Comparison of ENCODE assay signal across 9 cellular contexts in the genomic region with DNA sequence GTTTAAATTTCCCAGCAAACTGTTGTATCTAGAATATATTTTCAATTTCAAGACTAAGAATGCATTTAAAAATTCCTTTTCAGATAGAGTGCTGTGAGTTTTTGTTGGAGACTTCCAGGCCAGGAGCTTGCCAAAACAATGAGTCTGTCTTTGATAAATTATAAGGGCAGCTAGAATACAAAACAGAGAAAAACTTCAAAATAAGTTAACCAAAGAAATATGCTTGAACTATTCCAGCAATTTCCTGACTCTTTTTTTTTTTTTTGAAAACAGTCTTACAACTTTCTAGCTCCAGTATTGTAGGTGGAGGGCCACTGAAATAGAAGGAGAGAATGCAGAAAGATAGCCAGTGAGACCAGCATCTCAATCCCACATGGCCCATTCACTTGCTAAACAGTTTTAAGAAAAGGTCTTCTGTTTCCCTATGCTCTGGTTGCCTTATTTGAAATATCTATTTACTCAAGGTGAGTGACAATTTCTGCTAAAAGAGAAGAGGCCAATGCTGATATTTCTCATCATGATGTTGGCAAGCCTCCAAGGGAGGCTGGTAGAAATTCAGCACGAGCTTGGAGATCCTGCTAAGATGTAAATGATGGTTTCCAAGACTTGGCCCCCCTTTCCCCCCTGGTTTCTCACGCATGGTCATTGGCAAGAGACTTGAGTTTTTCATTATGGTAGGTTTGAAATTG.
DNase-seq lines count a peak whose midpoint lies in the region; ATAC-seq and TF ChIP-seq lines count a peak whose summit lies in the region.
"Had no signal": no experiment of that assay in that cellular context is flagged by ENCODE, and none has a peak within 500 bp of the region (broad histone marks: within the 10 kb centered on the region; RNA-seq: fewer than 3 reads in every experiment).

No MANE protein-coding gene starts in this region.

- peak; percentile 48 for ATAC-seq in gastroesophageal sphincter
- no peak for ATAC-seq in GM19463 (IDR thresholded peaks at IDR 0.05; ENCODE audit: unreplicated experiment)
- no peak for ATAC-seq in HG03565 (IDR thresholded peaks at IDR 0.05; ENCODE audit: unreplicated experiment)

- H3K9me3 Mint-ChIP-seq in activated T-helper 2 cell treated with anti-CD3 and anti-CD28 coated beads, Interferon-gamma antibody, Interleukin-2, Interleukin-4, amounts not matched to agents 10 μg/mL and 5 μg/mL and 100 μg/mL, durations not matched to agents 14 hours and 24 hours and 36 hours = peaks cover 19% of the 10 kb centered on the region

- H3K27me3 ChIP-seq in gastroesophageal sphincter = no peaks in the 10 kb centered on the region

- DNase-seq in NCI-H2227 (lab: John Stamatoyannopoulos, UW; ENCODE audit: unreplicated experiment) (peak; percentile 25), NCI-H2227 treated with DMSO at 0.1 percent for 48 hours (lab: John Stamatoyannopoulos, UW) (no peak), substantia nigra (lab: John Stamatoyannopoulos, UW) (peak in 1 of 49 donors; percentile 48), GM10248 (ENCODE audit: extremely low spot score) (no peak)
- DNase-seq in activated T-helper 2 cell treated with anti-CD3 and anti-CD28 coated beads, Interferon-gamma antibody, Interleukin-2, Interleukin-4, amounts not matched to agents 10 μg/mL and 5 μg/mL and 100 μg/mL, durations not matched to agents 14 hours and 24 hours and 36 hours (ENCODE audit: low spot score) = no peak
- DNase-seq: ACHN had no signal

- H3K9me3 ChIP-seq in gastroesophageal sphincter = peaks cover 0 to 8% (median 0%) of the 10 kb centered on the region in 3 donors

- H3K36me3 ChIP-seq in gastroesophageal sphincter = peaks cover 0 to 18% of the 10 kb centered on the region in 2 donors

- CTCF ChIA-PET in GM10248 (lab: Yijun Ruan, JAX) = interaction anchor here (1.2 to 1.5 kb wide), 2 partner anchors 17 to 27 kb away, joined by 4 read pairs; no protein-coding TSS in a partner anchor

- intact Hi-C loops in activated T-helper 2 cell treated with anti-CD3 and anti-CD28 coated beads, Interferon-gamma antibody, Interleukin-2, Interleukin-4, amounts not matched to agents 10 μg/mL and 5 μg/mL and 100 μg/mL, durations not matched to agents 14 hours and 24 hours and 36 hours (cut with micrococcal nuclease) = no loop called here

- POLR2A ChIA-PET in GM10248 (lab: Yijun Ruan, JAX) = no interaction called here

- TF ChIP-seq CTCF in gastroesophageal sphincter (IDR thresholded peaks at IDR 0.05) = no peak
- TF ChIP-seq CTCF in GM10248 (IDR thresholded peaks at IDR 0.05; ENCODE audit: control extremely low read depth, extremely low read depth, low read depth, missing control alignments) = no peak

- peaks cover 10 to 68% (median 34%) of the 10 kb centered on the region in 3 donors for H3K4me1 ChIP-seq in gastroesophageal sphincter

- TF ChIP-seq EP300 in gastroesophageal sphincter (IDR thresholded peaks at IDR 0.05) = no peak

- H3K27ac ChIP-seq in gastroesophageal sphincter = peak overlapping the region; percentile 32 to 88 (median 80)
- peak overlapping the region; percentile 86 for H3K27ac ChIP-seq in substantia nigra (ENCODE audit: low read depth, low read length, poor library complexity, severe bottlenecking)

- H3K27me3 Mint-ChIP-seq in activated T-helper 2 cell treated with anti-CD3 and anti-CD28 coated beads, Interferon-gamma antibody, Interleukin-2, Interleukin-4, amounts not matched to agents 10 μg/mL and 5 μg/mL and 100 μg/mL, durations not matched to agents 14 hours and 24 hours and 36 hours (ENCODE audit: low read depth) = no peaks in the 10 kb centered on the region

- peak overlapping the region; percentile 80 for H3K27ac Mint-ChIP-seq in activated T-helper 2 cell treated with anti-CD3 and anti-CD28 coated beads, Interferon-gamma antibody, Interleukin-2, Interleukin-4, amounts not matched to agents 10 μg/mL and 5 μg/mL and 100 μg/mL, durations not matched to agents 14 hours and 24 hours and 36 hours

- H3K36me3 Mint-ChIP-seq in activated T-helper 2 cell treated with anti-CD3 and anti-CD28 coated beads, Interferon-gamma antibody, Interleukin-2, Interleukin-4, amounts not matched to agents 10 μg/mL and 5 μg/mL and 100 μg/mL, durations not matched to agents 14 hours and 24 hours and 36 hours (ENCODE audit: low read depth) = peaks cover 72% of the 10 kb centered on the region

- peaks cover 51% of the 10 kb centered on the region for H3K4me1 Mint-ChIP-seq in activated T-helper 2 cell treated with anti-CD3 and anti-CD28 coated beads, Interferon-gamma antibody, Interleukin-2, Interleukin-4, amounts not matched to agents 10 μg/mL and 5 μg/mL and 100 μg/mL, durations not matched to agents 14 hours and 24 hours and 36 hours (ENCODE audit: low read depth)

- TF ChIP-seq POLR2A in gastroesophageal sphincter (IDR thresholded peaks at IDR 0.05) = no peak

- 23% methylated on average over 2 of the region's 2 CpGs; no CpG with 5 or more reads in 1 of the 2 donors for WGBS in gastroesophageal sphincter (ENCODE audit: low coverage in 1 of 2), 2 donors

- no peak overlapping the region for H3K4me3 ChIP-seq in gastroesophageal sphincter

- H3K4me3 Mint-ChIP-seq in activated T-helper 2 cell treated with anti-CD3 and anti-CD28 coated beads, Interferon-gamma antibody, Interleukin-2, Interleukin-4, amounts not matched to agents 10 μg/mL and 5 μg/mL and 100 μg/mL, durations not matched to agents 14 hours and 24 hours and 36 hours (ENCODE audit: low read depth) = no peak overlapping the region
